8 cellular contexts compared by ENCODE assay signal in genomic region chr9:135343733-135344522, GRCh38.
DNase-seq lines count a peak whose midpoint lies in the region; ATAC-seq, FAIRE-seq and TF ChIP-seq lines count a peak whose summit lies in the region.

No MANE protein-coding gene starts in this region.

- H3K27ac ChIP-seq in K562 (ENCODE audit: extremely low read depth, low read depth, low read length), result no peak overlapping the region

- FAIRE-seq in K562 (lab: Jason Lieb, UNC), result peak; percentile 69

- ATAC-seq in T-cell (replicated peaks in 1 of 4), result peak in 3 of 4 experiments; percentile 33 to 60 (median 47)
- peak; percentile 95 for ATAC-seq in K562
- no peak for ATAC-seq in GM18867 (IDR thresholded peaks at IDR 0.05; ENCODE audit: unreplicated experiment)
- no peak for ATAC-seq in GM19397 (IDR thresholded peaks at IDR 0.05; ENCODE audit: unreplicated experiment)

- no peaks in the 10 kb centered on the region for H3K9me3 Mint-ChIP-seq in Calu3 (ENCODE audit: low read depth, unreplicated experiment)
- no peaks in the 10 kb centered on the region for H3K9me3 Mint-ChIP-seq in T-cell

- H3K36me3 Mint-ChIP-seq in Calu3 (ENCODE audit: insufficient read depth, unreplicated experiment) (no peaks in the 10 kb centered on the region), T-cell (no peaks in the 10 kb centered on the region)

- H4K20me1 ChIP-seq in K562 (replicated peaks; ENCODE audit: control insufficient read depth, insufficient read depth, low read length), result peaks cover 36% of the 10 kb centered on the region

- H3K4me3 ChIP-seq in K562 (no peak overlapping the region), kidney epithelial cell (ENCODE audit: low read depth, low read length) (no peak overlapping the region)

- peaks cover 5 to 62% of the 10 kb centered on the region in 2 experiments; a peak in 4 of 5 replicates for H3K27me3 ChIP-seq in K562 (ENCODE audit: control insufficient read depth in 2 of 2, insufficient read depth in 2 of 2, low read length in 2 of 2)
- H3K27me3 ChIP-seq in kidney epithelial cell (ENCODE audit: control insufficient read depth, insufficient read depth, low read length), result peaks cover 3% of the 10 kb centered on the region

- in situ Hi-C loops in KBM-7 (cut with MboI; ENCODE audit: low pct_unique_long_range_greater_than_20kb, low sequenced_read_pairs) (no loop called here), K562 (cut with MboI) (loop anchor here (5.0 kb wide), 1 partner anchor 257 kb away; the partner anchor contains the start of gene OLFM1)

- CTCF ChIA-PET in Calu3 (lab: Charles Lee) (no interaction called here), T-cell (lab: Charles Lee) (interaction anchor here in 1 of 2 donors (0.5 kb wide), 1 partner anchor 62 kb away, joined by 3 read pairs; no protein-coding TSS in a partner anchor), K562 (lab: Yijun Ruan, JAX; ENCODE audit: low intra/inter-chr PET ratio) (interaction anchor here (1.3 to 3.0 kb wide), 2 partner anchors 69 to 258 kb away, joined by 4 to 12 read pairs; no protein-coding TSS in a partner anchor)

- peaks cover 37% of the 10 kb centered on the region for H3K27me3 Mint-ChIP-seq in Calu3 (ENCODE audit: unreplicated experiment)
- peaks cover 16 to 25% of the 10 kb centered on the region in 2 donors for H3K27me3 Mint-ChIP-seq in T-cell

- H2AFZ ChIP-seq in K562 (ENCODE audit: low read depth, low read length), result no peak overlapping the region

- peak; percentile 56 for TF ChIP-seq CTCF in Calu3 (IDR thresholded peaks at IDR 0.05; ENCODE audit: unreplicated experiment)
- peak; percentile 83 to 95 (median 91) for TF ChIP-seq CTCF in K562 (IDR thresholded peaks at IDR 0.05 in 2 of 3, conservative IDR thresholded peaks at IDR 0.05 in 1 of 3; ENCODE audit: insufficient read depth in 2 of 3, low read depth in 1 of 3, low read length in 3 of 3)
- peak; percentile 76 for TF ChIP-seq CTCF in kidney epithelial cell (IDR thresholded peaks at IDR 0.05; ENCODE audit: insufficient read depth, low read length, poor library complexity, severe bottlenecking)

- H3K27ac Mint-ChIP-seq in Calu3 (ENCODE audit: unreplicated experiment) (no peak overlapping the region), T-cell (no peak overlapping the region)

- no peak overlapping the region for H3K9ac ChIP-seq in K562 (ENCODE audit: insufficient read depth in 1 of 2, low read depth in 2 of 2, low read length in 2 of 2)

- TF ChIP-seq RAD21 in K562 (CRISPR knock-in tag; conservative IDR thresholded peaks at IDR 0.05 in 1 of 2, IDR thresholded peaks at IDR 0.05 in 1 of 2), result peak in 1 of 2 experiments; percentile 81; a peak in 3 of 4 replicates

- peaks cover 2% of the 10 kb centered on the region for H3K9me1 ChIP-seq in K562 (ENCODE audit: control insufficient read depth, insufficient read depth, low read length)

- BruUV-seq in Calu3 (replicated peaks; lab: Mats Ljungman, UMichigan), result no TSS peak
- BruUV-seq in K562 (replicated peaks; lab: Mats Ljungman, UMichigan), result no TSS peak

- POLR2A ChIA-PET in T-cell (lab: Charles Lee) (no interaction called here), K562 (lab: Yijun Ruan, JAX) (no interaction called here)

- TF ChIP-seq POLR2A in K562 (conservative IDR thresholded peaks at IDR 0.05), result no peak

- H3K4me1 Mint-ChIP-seq in Calu3 (ENCODE audit: low read depth, unreplicated experiment) (no peaks in the 10 kb centered on the region), T-cell (no peaks in the 10 kb centered on the region)

- no peak overlapping the region for H3K4me2 ChIP-seq in K562 (ENCODE audit: insufficient read depth, low read length)

- TF ChIP-seq EP300 in K562 (IDR thresholded peaks at IDR 0.05; ENCODE audit: low read length), result no peak

- H3K4me1 ChIP-seq in K562 (replicated peaks in 1 of 2; ENCODE audit: control insufficient read depth in 2 of 2, insufficient read depth in 2 of 2, low read length in 2 of 2), result peaks cover 0 to 5% of the 10 kb centered on the region in 2 experiments; a peak in 2 of 5 replicates

- intact Hi-C loops in Calu3 (cut with micrococcal nuclease; ENCODE audit: unreplicated experiment) (loop anchor here (2.0 kb wide), 1 partner anchor 257 kb away; the partner anchor contains the start of gene OLFM1), K562 (cut with micrococcal nuclease) (loop anchor here (2.0 kb wide), 1 partner anchor 257 kb away; the partner anchor contains the start of gene OLFM1)

- no peaks in the 10 kb centered on the region for H3K79me2 ChIP-seq in K562 (ENCODE audit: control insufficient read depth, insufficient read depth, low read length)

- H3K9me3 ChIP-seq in K562 (replicated peaks; ENCODE audit: control insufficient read depth, insufficient read depth, low read depth, low read length), result no peaks in the 10 kb centered on the region

- WGBS in K562 (ENCODE audit: insufficient coverage, low coverage, missing lambda C conversion rate), result 4% methylated on average over 22 of the region's 27 CpGs

- DNase-seq in Calu3, result peak; percentile 59
- peak; percentile 24 for DNase-seq in KBM-7
- DNase-seq in T-cell, result peak in 20 of 34 experiments; percentile 3 to 43 (median 20)
- DNase-seq in K562 (ENCODE audit: extremely low read depth in 1 of 4, low spot score in 3 of 4), result peak; percentile 70 to 90 (median 85)
- no peak for DNase-seq in kidney epithelial cell (ENCODE audit: low read depth)
- peak; percentile 6 to 54 (median 22) for DNase-seq in stimulated activated CD4-positive, alpha-beta T cell treated with anti-CD3 and anti-CD28 coated beads, TNF-alpha, amount 100 ng/mL, for 24 hours (ENCODE audit: low read depth in 3 of 3)

- no peak overlapping the region for H3K4me3 Mint-ChIP-seq in Calu3 (ENCODE audit: low read depth, unreplicated experiment)
- no peak overlapping the region for H3K4me3 Mint-ChIP-seq in T-cell

- no peaks in the 10 kb centered on the region for H3K36me3 ChIP-seq in K562 (ENCODE audit: control insufficient read depth, insufficient read depth, low read length)
- no peaks in the 10 kb centered on the region for H3K36me3 ChIP-seq in kidney epithelial cell (ENCODE audit: control insufficient read depth, insufficient read depth, low read length)

TF ChIP-seq in K562, 482 proteins besides CTCF, POLR2A, EP300 and RAD21 (continues in another document):
- TF ChIP-seq ZC3H11A (IDR thresholded peaks at IDR 0.05; ENCODE audit: low read depth, low read length) (no peak), NFIC (IDR thresholded peaks at IDR 0.05) (peak; percentile 95), KDM1A (IDR thresholded peaks at IDR 0.05) (peak in 1 of 2 experiments; percentile 41; a peak in 1 of 4 replicates), HOMEZ (CRISPR knock-in tag; IDR thresholded peaks at IDR 0.05) (no peak), NR1H2 (CRISPR knock-in tag; IDR thresholded peaks at IDR 0.05) (no peak), DIDO1 (tag; IDR thresholded peaks at IDR 0.05; ENCODE audit: low read depth) (no peak), RB1 (IDR thresholded peaks at IDR 0.05; ENCODE audit: low read depth) (0 out of 2 replicates have a peak, but pooled peaks have one; percentile 38), TEAD1 (CRISPR knock-in tag; IDR thresholded peaks at IDR 0.05) (no peak), SMC3 (conservative IDR thresholded peaks at IDR 0.05; ENCODE audit: insufficient read depth, low read depth, low read length) (peak; percentile 92), RCOR1 (IDR thresholded peaks at IDR 0.05; ENCODE audit: borderline replicate concordance in 1 of 2, low read depth in 2 of 2, low read length in 2 of 2) (0 out of 4 replicates have a peak, but pooled peaks of 1 of the 2 experiments have one; percentile 27), MAZ (CRISPR knock-in tag; conservative IDR thresholded peaks at IDR 0.05 in 1 of 2, IDR thresholded peaks at IDR 0.05 in 1 of 2) (0 out of 4 replicates have a peak, but pooled peaks of 1 of the 2 experiments have one; percentile 16), BACH1 (tag; IDR thresholded peaks at IDR 0.05) (no peak), MCM7 (IDR thresholded peaks at IDR 0.05) (no peak), ZNF134 (CRISPR knock-in tag; conservative IDR thresholded peaks at IDR 0.05) (no peak), JUND (IDR thresholded peaks at IDR 0.05; ENCODE audit: borderline replicate concordance, low read depth, low read length) (0 out of 2 replicates have a peak, but pooled peaks have one; percentile 20), JUND (tag; IDR thresholded peaks at IDR 0.05; ENCODE audit: borderline replicate concordance, low read depth, low read length) (no peak), JUNB (CRISPR knock-in tag; conservative IDR thresholded peaks at IDR 0.05) (no peak), HDAC1 (IDR thresholded peaks at IDR 0.05) (no peak), ZNF695 (CRISPR knock-in tag; IDR thresholded peaks at IDR 0.05) (no peak), ZBTB7A (IDR thresholded peaks at IDR 0.05; ENCODE audit: borderline replicate concordance, control insufficient read depth, low read depth, low read length) (peak; percentile 67), SPI1 (IDR thresholded peaks at IDR 0.05; ENCODE audit: borderline replicate concordance, low read depth, low read length) (no peak), ARNT (IDR thresholded peaks at IDR 0.05) (no peak)

Comparison
In these comparisons a context has a peak if more than half of its experiments do, and no peak if none do; other contexts are left out.
1. ATAC-seq: peak in T-cell (3 of 4) and K562 (single experiment); none in GM18867 (single experiment) and GM19397 (single experiment).
2. Peak in every context shown above with its lines, with median percentiles within 50 percentile points of each other: CTCF ChIP-seq.